14 cellular contexts compared by ENCODE assay signal in genomic region chr4:31085736-31086135, GRCh38.
"Had no signal": no experiment of that assay in that cellular context is flagged by ENCODE, and none has a peak within 500 bp of the region (broad histone marks: within the 10 kb centered on the region; RNA-seq: fewer than 3 reads in every experiment).

No MANE protein-coding gene starts in this region.

- H3K4me3 ChIP-seq: pancreas, sigmoid colon, uterus had no signal

- H3K36me3 Mint-ChIP-seq: activated naive CD8-positive, alpha-beta T cell treated with anti-CD3 and anti-CD28 coated beads, Interleukin-2, amount 10 ng/mL, durations not matched to agents 7 days and 5 days; stimulated activated effector memory CD8-positive, alpha-beta T cell treated with anti-CD3 and anti-CD28 coated beads, Interleukin-12 subunit alpha, Interleukin-12 subunit beta, amount 100 ng/mL, for 72 hours had no signal

- H3K27me3 ChIP-seq: brain microvascular endothelial cell, pancreas, sigmoid colon, uterus had no signal

- H3K36me3 ChIP-seq: brain microvascular endothelial cell, pancreas, sigmoid colon, uterus had no signal

- H3K4me1 Mint-ChIP-seq: activated naive CD8-positive, alpha-beta T cell treated with anti-CD3 and anti-CD28 coated beads, Interleukin-2, amount 10 ng/mL, durations not matched to agents 7 days and 5 days; stimulated activated effector memory CD8-positive, alpha-beta T cell treated with anti-CD3 and anti-CD28 coated beads, Interleukin-12 subunit alpha, Interleukin-12 subunit beta, amount 100 ng/mL, for 72 hours had no signal

- H3K9me3 Mint-ChIP-seq: activated naive CD8-positive, alpha-beta T cell treated with anti-CD3 and anti-CD28 coated beads, Interleukin-2, amount 10 ng/mL, durations not matched to agents 7 days and 5 days; neural crest cell had no signal

- H3K9me3 ChIP-seq: pancreas, sigmoid colon, uterus had no signal

- DNase-seq: activated CD4-positive, CD25-positive, alpha-beta regulatory T cell treated with anti-CD3 and anti-CD28 coated beads, Interleukin-2, amount 50 U/mL, for 72 hours; activated naive CD4-positive, alpha-beta T cell; activated naive CD8-positive, alpha-beta T cell treated with anti-CD3 and anti-CD28 coated beads, Interleukin-2, amount 10 ng/mL, durations not matched to agents 7 days and 5 days; brain microvascular endothelial cell; foreskin fibroblast; kidney glomerular epithelial cell; pancreas; sigmoid colon; stimulated activated CD4-positive, alpha-beta T cell treated with anti-CD3 and anti-CD28 coated beads, Interleukin-12 subunit alpha, Interleukin-12 subunit beta, amount 100 ng/mL, for 4 hours; stimulated activated CD4-positive, alpha-beta T cell treated with anti-CD3 and anti-CD28 coated beads, Interleukin-2, amount 100 ng/mL, for 24 hours; T-helper 1 cell; uterus had no signal

- H3K27ac Mint-ChIP-seq: activated naive CD8-positive, alpha-beta T cell treated with anti-CD3 and anti-CD28 coated beads, Interleukin-2, amount 10 ng/mL, durations not matched to agents 7 days and 5 days; stimulated activated effector memory CD8-positive, alpha-beta T cell treated with anti-CD3 and anti-CD28 coated beads, Interleukin-12 subunit alpha, Interleukin-12 subunit beta, amount 100 ng/mL, for 72 hours had no signal

- H3K27ac ChIP-seq: brain microvascular endothelial cell, pancreas, uterus had no signal

- H3K27me3 Mint-ChIP-seq: activated naive CD8-positive, alpha-beta T cell treated with anti-CD3 and anti-CD28 coated beads, Interleukin-2, amount 10 ng/mL, durations not matched to agents 7 days and 5 days had no signal

- H3K4me1 ChIP-seq: uterus had no signal

- H3K4me3 Mint-ChIP-seq: activated naive CD8-positive, alpha-beta T cell treated with anti-CD3 and anti-CD28 coated beads, Interleukin-2, amount 10 ng/mL, durations not matched to agents 7 days and 5 days; neural crest cell; stimulated activated effector memory CD8-positive, alpha-beta T cell treated with anti-CD3 and anti-CD28 coated beads, Interleukin-12 subunit alpha, Interleukin-12 subunit beta, amount 100 ng/mL, for 72 hours had no signal
